ENCODE assay signal across 19 cellular contexts in genomic region chr6:137430954-137431353, GRCh38.
DNase-seq lines count a peak whose midpoint lies in the region; ATAC-seq lines count a peak whose summit lies in the region.
"Had no signal": no experiment of that assay in that cellular context is flagged by ENCODE, and none has a peak within 500 bp of the region (broad histone marks: within the 10 kb centered on the region; RNA-seq: fewer than 3 reads in every experiment).

No MANE protein-coding gene starts in this region.

- DNase-seq in NCI-H526 treated with DMSO at 0.1 percent for 48 hours (lab: John Stamatoyannopoulos, UW): no peak
- DNase-seq in caudate nucleus (lab: John Stamatoyannopoulos, UW): no peak
- DNase-seq in NCI-H146 treated with DMSO at 0.1 percent for 48 hours (lab: John Stamatoyannopoulos, UW; ENCODE audit: unreplicated experiment): no peak
- no peak for DNase-seq in NCI-H774 (lab: John Stamatoyannopoulos, UW)
- DNase-seq: activated CD4-positive, alpha-beta memory T cell treated with anti-CD3 and anti-CD28 coated beads, Interleukin-2, amount 10 ng/mL, durations not matched to agents 7 days and 5 days; activated naive CD4-positive, alpha-beta T cell; brain microvascular endothelial cell; effector memory CD4-positive, alpha-beta T cell; foreskin fibroblast; H9; midbrain; NCI-H1048; NCI-H446 had no signal

- no peak overlapping the region for H3K27ac ChIP-seq in caudate nucleus (ENCODE audit: low read depth, low read length)
- H3K27ac ChIP-seq: brain microvascular endothelial cell, RWPE1, thoracic aorta had no signal

- ATAC-seq in GM18519 (IDR thresholded peaks at IDR 0.05; ENCODE audit: low FRiP score, unreplicated experiment) (peak; percentile 82), GM21619 (IDR thresholded peaks at IDR 0.05; ENCODE audit: unreplicated experiment) (peak; percentile 64), HG03159 (IDR thresholded peaks at IDR 0.05; ENCODE audit: unreplicated experiment) (peak; percentile 51), esophagus mucosa (peak; percentile 62)
